Comparison of ENCODE assay signal across 17 cellular contexts in genomic region chr3:124299831-124300230, GRCh38.
DNase-seq lines count a peak whose midpoint lies in the region; TF ChIP-seq lines count a peak whose summit lies in the region.
"Had no signal": no experiment of that assay in that cellular context is flagged by ENCODE, and none has a peak within 500 bp of the region (broad histone marks: within the 10 kb centered on the region; RNA-seq: fewer than 3 reads in every experiment).

No MANE protein-coding gene starts in this region.

- H3K9ac ChIP-seq in BLaER1 (peak overlapping the region; percentile 53), mesenchymal stem cell (ENCODE audit: low read length) (no peak overlapping the region)
- H3K9ac ChIP-seq: GM23248 had no signal

- H4K8ac ChIP-seq in mesenchymal stem cell (ENCODE audit: low read length), result no peak overlapping the region

- CTCF ChIA-PET in A673 (lab: Charles Lee), result interaction anchor here (0.7 kb wide), 1 partner anchor 26 kb away, joined by 5 read pairs; no protein-coding TSS in a partner anchor

- no peak overlapping the region for H3K18ac ChIP-seq in mesenchymal stem cell (ENCODE audit: low read depth in 1 of 2, low read length in 2 of 2)

- no peak overlapping the region for H2AFZ ChIP-seq in mesenchymal stem cell (ENCODE audit: low read depth, low read length)
- H2AFZ ChIP-seq: GM23248 had no signal

- BruUV-seq in A673 (replicated peaks; lab: Mats Ljungman, UMichigan), result no TSS peak

- intact Hi-C loops in A673 (cut with micrococcal nuclease; ENCODE audit: unreplicated experiment), result no loop called here

- TF ChIP-seq CTCF in A673 (conservative IDR thresholded peaks at IDR 0.05; ENCODE audit: low read depth, low read length), result no peak

- no peak overlapping the region for H2AK5ac ChIP-seq in mesenchymal stem cell (ENCODE audit: low read length, severe bottlenecking)

- H3K4me2 ChIP-seq in BLaER1, result peak overlapping the region; percentile 95
- no peak overlapping the region for H3K4me2 ChIP-seq in mesenchymal stem cell (ENCODE audit: low read length, poor library complexity, severe bottlenecking)

- H2BK120ac ChIP-seq in mesenchymal stem cell (ENCODE audit: low read depth, low read length), result no peak overlapping the region

- H3K79me1 ChIP-seq in mesenchymal stem cell (replicated peaks; ENCODE audit: low read length, poor library complexity, severe bottlenecking), result peaks cover 4% of the 10 kb centered on the region

- no peak overlapping the region for H2BK12ac ChIP-seq in mesenchymal stem cell (ENCODE audit: low read length in 2 of 2)

- H3K9me3 ChIP-seq in BLaER1, result peaks cover 8% of the 10 kb centered on the region
- H3K9me3 ChIP-seq in mesenchymal stem cell (ENCODE audit: control insufficient read depth, low read length), result no peaks in the 10 kb centered on the region
- H3K9me3 ChIP-seq in A673 (ENCODE audit: low read depth, low read length, poor library complexity, severe bottlenecking), result no peaks in the 10 kb centered on the region
- H3K9me3 ChIP-seq: HAP-1 had no signal

- POLR2A ChIA-PET in A673 (lab: Charles Lee; ENCODE audit: low non-redundant PET), result no interaction called here

- no peak overlapping the region for H4K91ac ChIP-seq in mesenchymal stem cell (ENCODE audit: low read length)

- 100% methylated on average over 1 of the region's 1 CpG for WGBS in mesenchymal stem cell

- H2BK5ac ChIP-seq in mesenchymal stem cell (ENCODE audit: low read depth, low read length, poor library complexity, severe bottlenecking), result no peak overlapping the region

- DNase-seq in Daoy (ENCODE audit: low read depth) (peak; percentile 60), astrocyte of the hippocampus (ENCODE audit: low read depth, low spot score) (peak; percentile 40), mesenchymal stem cell (no peak), A673 (ENCODE audit: low spot score) (no peak), cortex of kidney (lab: John Stamatoyannopoulos, UW) (no peak), LoVo (ENCODE audit: low spot score) (no peak)
- DNase-seq: 8988T; Calu3; CD4-positive, alpha-beta T cell; DMS79 treated with DMSO at 0.1 percent for 48 hours; EL; GM23248 had no signal

- H3K4ac ChIP-seq in mesenchymal stem cell (ENCODE audit: low read depth in 1 of 2, low read length in 2 of 2), result no peak overlapping the region

- H2BK15ac ChIP-seq in mesenchymal stem cell (ENCODE audit: low read depth, poor library complexity, severe bottlenecking), result no peak overlapping the region

- H3K4me1 ChIP-seq in BLaER1, result peaks cover 79% of the 10 kb centered on the region
- H3K4me1 ChIP-seq in mesenchymal stem cell (ENCODE audit: control insufficient read depth, insufficient read depth, low read depth, low read length), result peaks cover 25% of the 10 kb centered on the region
- peaks cover 4% of the 10 kb centered on the region for H3K4me1 ChIP-seq in A673 (ENCODE audit: insufficient read depth, low read length, poor library complexity, severe bottlenecking)

- no peaks in the 10 kb centered on the region for H3K27me3 ChIP-seq in BLaER1
- H3K27me3 ChIP-seq in mesenchymal stem cell (ENCODE audit: control insufficient read depth in 1 of 2, insufficient read depth in 1 of 2, low read length in 2 of 2), result peaks cover 0 to 9% of the 10 kb centered on the region in 2 experiments
- H3K27me3 ChIP-seq in A673 (replicated peaks; ENCODE audit: insufficient read depth, low read depth, low read length, poor library complexity), result no peaks in the 10 kb centered on the region

- no peak overlapping the region for H3K14ac ChIP-seq in mesenchymal stem cell (ENCODE audit: low read length in 2 of 2)

- H3K27ac ChIP-seq in BLaER1 (peak overlapping the region; percentile 96), mesenchymal stem cell (ENCODE audit: low read length, poor library complexity, severe bottlenecking) (peak overlapping the region; percentile 79), A673 (ENCODE audit: low read depth, low read length, poor library complexity, severe bottlenecking) (no peak overlapping the region)
- H3K27ac ChIP-seq: C4-2B, GM23248, HL-60 had no signal

- no peak overlapping the region for H3K23ac ChIP-seq in mesenchymal stem cell (ENCODE audit: low read length in 2 of 2)

- H3K36me3 ChIP-seq in BLaER1 (no peaks in the 10 kb centered on the region; the same call in 1 of the 2 replicates), mesenchymal stem cell (ENCODE audit: control insufficient read depth in 1 of 2, insufficient read depth in 2 of 2, low read depth in 1 of 2, low read length in 2 of 2) (no peaks in the 10 kb centered on the region), A673 (ENCODE audit: insufficient read depth, low read length, poor library complexity, severe bottlenecking) (no peaks in the 10 kb centered on the region)
- H3K36me3 ChIP-seq: HAP-1 had no signal

- H4K20me1 ChIP-seq in BLaER1, result no peaks in the 10 kb centered on the region

- H3K4me3 ChIP-seq in BLaER1 (peak overlapping the region; percentile 40; the same call in 1 of the 2 replicates), mesenchymal stem cell (ENCODE audit: insufficient read depth in 1 of 2, low read depth in 1 of 2, low read length in 2 of 2) (no peak overlapping the region), A673 (ENCODE audit: low read depth, low read length, poor library complexity, severe bottlenecking) (no peak overlapping the region)
- H3K4me3 ChIP-seq: GM12878, GM23248, HAP-1 had no signal

Comparison
In these comparisons a context has a peak if more than half of its experiments do, and no peak if none do; other contexts are left out.
1. DNase-seq: peak in Daoy (single experiment) and astrocyte of the hippocampus (single experiment); none in mesenchymal stem cell (single experiment), A673 (single experiment), cortex of kidney (single experiment) and LoVo (single experiment).